1 cellular context compared by ENCODE assay signal in the genomic region with DNA sequence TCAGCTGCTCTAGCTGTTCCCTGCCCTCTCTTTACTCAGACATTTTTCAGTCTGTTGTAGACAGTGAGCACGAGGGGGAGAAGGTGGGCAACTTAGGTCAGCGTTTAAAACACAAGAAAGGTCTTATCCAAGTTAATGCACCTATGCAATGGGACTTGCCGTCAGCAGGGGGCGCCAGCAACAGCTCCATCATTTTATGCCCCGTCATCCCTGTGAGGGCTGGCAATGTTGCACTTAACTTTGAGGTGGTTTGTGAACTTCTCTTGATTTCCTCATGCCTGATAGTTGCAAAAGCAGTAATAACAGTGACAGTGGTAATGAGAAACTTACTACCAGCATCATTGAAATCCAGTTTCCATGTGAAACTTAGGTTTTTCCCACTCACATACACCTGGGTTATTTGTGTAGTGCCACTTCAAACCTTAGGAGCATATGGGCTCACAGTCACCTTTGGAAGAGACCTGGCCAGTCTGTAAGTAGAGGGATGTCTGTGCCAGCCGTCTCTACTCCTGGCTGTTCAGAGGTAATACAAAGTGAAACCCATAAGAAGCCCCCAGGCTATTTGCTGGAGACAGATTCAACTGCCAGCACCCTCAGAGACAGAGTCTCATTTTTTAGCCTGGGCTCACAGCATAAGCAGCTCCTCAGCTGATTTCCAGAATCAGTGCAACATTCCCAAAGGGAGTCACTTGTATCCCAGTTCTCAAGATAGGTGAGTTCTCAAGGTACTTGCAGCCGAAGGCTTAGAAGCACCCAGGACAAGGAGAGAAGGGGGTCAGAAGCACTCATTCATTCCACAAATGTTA.
TF ChIP-seq lines count a peak whose summit lies in the region.

No MANE protein-coding gene starts in this region.

TF ChIP-seq in H1, 55 proteins besides CTCF, POLR2A, EP300 and RAD21 (continued from another document):
- TF ChIP-seq MAFK (IDR thresholded peaks at IDR 0.05; ENCODE audit: low read depth, low read length) (peak; percentile 98), HDAC2 (IDR thresholded peaks at IDR 0.05; ENCODE audit: borderline replicate concordance in 1 of 2, low read depth in 2 of 2, low read length in 2 of 2) (no peak), SUZ12 (IDR thresholded peaks at IDR 0.05; ENCODE audit: low read length) (no peak), SP2 (IDR thresholded peaks at IDR 0.05; ENCODE audit: low read length) (no peak), CEBPB (IDR thresholded peaks at IDR 0.05; ENCODE audit: low read depth, low read length) (no peak), TAF1 (IDR thresholded peaks at IDR 0.05; ENCODE audit: low read depth, low read length) (no peak), TEAD4 (IDR thresholded peaks at IDR 0.05; ENCODE audit: low read depth, low read length) (no peak)
